10 cellular contexts compared by ENCODE assay signal in genomic region chr1:44138239-44138638, GRCh38. TPM values are rescaled to one million over a fixed set of nuclear protein-coding genes. Genes with fewer than 3 reads are reported as not detected.
"Had no signal": no experiment of that assay in that cellular context is flagged by ENCODE, and none has a peak within 500 bp of the region (broad histone marks: within the 10 kb centered on the region; RNA-seq: fewer than 3 reads in every experiment).

No MANE protein-coding gene starts in this region.

- H3K4me1 Mint-ChIP-seq: GM23338, IgD-negative memory B cell had no signal

- ATAC-seq: GM23338, HCT116, HepG2 had no signal

- H3K27ac ChIP-seq: HL-60 had no signal

- H3K4me3 Mint-ChIP-seq: GM23338, HFFc6, IgD-negative memory B cell had no signal

- H3K9me3 Mint-ChIP-seq: GM23338, HFFc6 had no signal

- H3K36me3 ChIP-seq: HAP-1 had no signal

- H3K27ac Mint-ChIP-seq: GM23338, HFFc6, IgD-negative memory B cell had no signal

- DNase-seq: H7, HFFc6 had no signal

- H3K4me3 ChIP-seq: GM23338, HAP-1 had no signal

- H3K4me1 ChIP-seq: HAP-1 had no signal

- H3K9me3 ChIP-seq: HAP-1 had no signal

RNA-seq across cellular contexts. Expression of gene KLF18, which starts 3.2 kb away (rescaled TPM):
- total RNA-seq: H4, HepG2, HFFc6, HT1080 had no signal

RNA-seq across cellular contexts. Expression of gene KLF17, which starts 19.6 kb away (rescaled TPM):
- total RNA-seq: GM23338, H4, H7, HepG2 had no signal
